Comparison of ENCODE assay signal across 1 cellular context in genomic region chr9:129221979-129222635, GRCh38.
TF ChIP-seq lines count a peak whose summit lies in the region.

No MANE protein-coding gene starts in this region.

TF ChIP-seq in K562, 482 proteins besides CTCF, POLR2A, EP300 and RAD21:
- peak; percentile 86 for TF ChIP-seq CBFA2T3 (IDR thresholded peaks at IDR 0.05)
- no peak for TF ChIP-seq KDM5B (IDR thresholded peaks at IDR 0.05; ENCODE audit: insufficient replicate concordance, low read depth, low read length)
